In the genomic region with DNA sequence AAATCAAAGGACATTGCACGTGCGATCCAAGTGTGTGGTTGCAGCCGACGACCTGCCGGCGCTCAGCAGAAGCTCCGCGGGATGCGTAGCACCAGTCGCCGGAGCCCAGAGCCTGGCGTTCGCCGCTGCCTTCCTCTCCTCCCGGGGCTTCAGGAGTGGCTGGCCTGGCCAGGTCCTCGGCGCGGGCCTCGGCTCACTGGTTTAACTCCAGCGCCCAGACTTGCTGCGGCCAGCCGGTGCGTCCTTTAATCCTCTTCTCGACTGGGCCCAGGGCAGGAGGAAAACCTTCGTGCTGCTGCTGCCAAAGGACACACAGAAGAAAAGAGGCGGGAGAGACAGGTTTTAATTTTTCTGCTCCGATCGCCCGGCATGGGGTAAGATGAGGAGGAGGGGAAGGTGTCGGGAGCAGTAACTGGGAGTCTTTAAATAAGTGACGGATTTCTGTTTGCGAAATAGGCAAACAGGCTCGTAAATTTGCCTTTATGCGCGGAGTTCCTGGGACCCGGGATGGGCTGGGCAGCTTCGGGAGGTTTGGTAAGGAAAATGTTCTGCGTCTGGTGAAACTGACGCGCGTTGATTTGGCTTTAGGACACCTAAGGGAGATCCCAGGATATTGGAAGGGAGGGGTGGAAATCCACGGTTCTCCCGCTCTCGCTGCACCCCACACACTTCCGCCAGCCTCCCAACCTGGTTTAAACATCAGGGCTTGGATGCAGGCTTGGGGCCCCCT, we compare ENCODE assay signal across 13 cellular contexts. TPM values are rescaled to one million over a fixed set of nuclear protein-coding genes. Genes with fewer than 3 reads are reported as not detected.
A peak's percentile ranks its signal among the peaks of the same experiment; 100 is the strongest.
DNase-seq lines count a peak whose midpoint lies in the region; ATAC-seq, FAIRE-seq and TF ChIP-seq lines count a peak whose summit lies in the region.
"Had no signal": no experiment of that assay in that cellular context is flagged by ENCODE, and none has a peak within 500 bp of the region (broad histone marks: within the 10 kb centered on the region; RNA-seq: fewer than 3 reads in every experiment).

No MANE protein-coding gene starts in this region.

- no peak for DNase-seq in activated naive CD4-positive, alpha-beta T cell treated with anti-CD3 and anti-CD28 coated beads for 36 hours
- DNase-seq in activated naive CD4-positive, alpha-beta T cell treated with anti-CD3 and anti-CD28 coated beads, Interleukin-2, amount 50 U/mL, for 16 hours: no peak
- no peak for DNase-seq in activated CD8-positive, alpha-beta T cell treated with anti-CD3 and anti-CD28 coated beads, Interleukin-2, amount 10 ng/mL, durations not matched to agents 7 days and 5 days
- peak; percentile 75 for DNase-seq in kidney
- no peak for DNase-seq in stimulated activated naive CD8-positive, alpha-beta T cell treated with anti-CD3 and anti-CD28 coated beads, Interleukin-15, amount 100 ng/mL, for 72 hours
- no peak for DNase-seq in foreskin melanocyte
- DNase-seq in stimulated activated naive CD4-positive, alpha-beta T cell treated with Interleukin-2 at 50 U/mL for 16 hours (lab: John Stamatoyannopoulos, UW): no peak
- DNase-seq in PC-3: no peak
- DNase-seq: effector CD8-positive, alpha-beta T cell; NCI-H510A had no signal

- H3F3A ChIP-seq in PC-3 (ENCODE audit: low read length, unreplicated experiment): no peaks in the 10 kb centered on the region

- H3K36me3 ChIP-seq in kidney (ENCODE audit: control insufficient read depth in 1 of 2, insufficient read depth in 2 of 2, low read length in 2 of 2) (no peaks in the 10 kb centered on the region), PC-3 (ENCODE audit: low read depth, low read length) (no peaks in the 10 kb centered on the region)
- H3K36me3 ChIP-seq: pancreas had no signal

- H3K9me2 ChIP-seq in PC-3 (replicated peaks; ENCODE audit: low read length): no peaks in the 10 kb centered on the region

- H3K79me2 ChIP-seq in PC-3 (ENCODE audit: low read length): no peaks in the 10 kb centered on the region

- H2AFZ ChIP-seq in PC-3 (ENCODE audit: low read length): no peak overlapping the region

- no peak for FAIRE-seq in kidney (lab: Jason Lieb, UNC)
- FAIRE-seq: pancreas had no signal

- H3K27me3 ChIP-seq in PC-3 (ENCODE audit: low read length): peaks cover 88% of the 10 kb centered on the region

- H3K36me3 Mint-ChIP-seq in activated naive CD4-positive, alpha-beta T cell treated with anti-CD3 and anti-CD28 coated beads for 36 hours (ENCODE audit: low read depth): no peaks in the 10 kb centered on the region
- peaks cover 2% of the 10 kb centered on the region for H3K36me3 Mint-ChIP-seq in activated CD8-positive, alpha-beta T cell treated with anti-CD3 and anti-CD28 coated beads, Interleukin-2, amount 10 ng/mL, durations not matched to agents 7 days and 5 days (ENCODE audit: low read depth)

- H3K27ac ChIP-seq in kidney (ENCODE audit: low read depth in 2 of 2, low read length in 2 of 2): no peak overlapping the region
- no peak overlapping the region for H3K27ac ChIP-seq in PC-3 (ENCODE audit: low read length)
- H3K27ac ChIP-seq: pancreas had no signal

- BruUV-seq in PC-3 (replicated peaks; lab: Mats Ljungman, UMichigan): no TSS peak

- H3K9me3 ChIP-seq in kidney (ENCODE audit: control insufficient read depth in 1 of 2, low read length in 2 of 2) (no peaks in the 10 kb centered on the region), PC-3 (ENCODE audit: low read length) (no peaks in the 10 kb centered on the region)
- H3K9me3 ChIP-seq: pancreas had no signal

- H3K9ac ChIP-seq in kidney (ENCODE audit: low read length in 2 of 2) (no peak overlapping the region), PC-3 (ENCODE audit: low read length) (no peak overlapping the region)

- no peaks in the 10 kb centered on the region for H4K20me1 ChIP-seq in PC-3 (ENCODE audit: low read length)

- peaks cover 80% of the 10 kb centered on the region for H3K27me3 Mint-ChIP-seq in activated naive CD4-positive, alpha-beta T cell treated with anti-CD3 and anti-CD28 coated beads for 36 hours (ENCODE audit: low read depth)
- H3K27me3 Mint-ChIP-seq in activated CD8-positive, alpha-beta T cell treated with anti-CD3 and anti-CD28 coated beads, Interleukin-2, amount 10 ng/mL, durations not matched to agents 7 days and 5 days (ENCODE audit: low read depth): peaks cover 81% of the 10 kb centered on the region
- peaks cover 92% of the 10 kb centered on the region for H3K27me3 Mint-ChIP-seq in stimulated activated naive CD8-positive, alpha-beta T cell treated with anti-CD3 and anti-CD28 coated beads, Interleukin-15, amount 100 ng/mL, for 72 hours

- CTCF ChIA-PET in activated naive CD4-positive, alpha-beta T cell treated with anti-CD3 and anti-CD28 coated beads for 36 hours (lab: Charles Lee): interaction anchor here (1.1 kb wide), 1 partner anchor 9 kb away, joined by 4 read pairs; no protein-coding TSS in a partner anchor
- CTCF ChIA-PET in activated CD8-positive, alpha-beta T cell treated with anti-CD3 and anti-CD28 coated beads, Interleukin-2, amount 10 ng/mL, durations not matched to agents 7 days and 5 days (lab: Charles Lee): interaction anchor here (0.8 kb wide), 1 partner anchor 8 kb away, joined by 3 read pairs; no protein-coding TSS in a partner anchor
- CTCF ChIA-PET in PC-3 (lab: Charles Lee): no interaction called here

- no peak for ATAC-seq in activated CD8-positive, alpha-beta T cell treated with anti-CD3 and anti-CD28 coated beads, Interleukin-2, amount 10 ng/mL, durations not matched to agents 7 days and 5 days
- no peak for ATAC-seq in stimulated activated naive CD8-positive, alpha-beta T cell treated with anti-CD3 and anti-CD28 coated beads, Interleukin-15, amount 100 ng/mL, for 72 hours
- ATAC-seq in PC-3: no peak
- ATAC-seq: pancreas had no signal

- H3K4me3 Mint-ChIP-seq in activated naive CD4-positive, alpha-beta T cell treated with anti-CD3 and anti-CD28 coated beads for 36 hours: peak overlapping the region; percentile 29
- peak overlapping the region; percentile 42 for H3K4me3 Mint-ChIP-seq in activated CD8-positive, alpha-beta T cell treated with anti-CD3 and anti-CD28 coated beads, Interleukin-2, amount 10 ng/mL, durations not matched to agents 7 days and 5 days
- H3K4me3 Mint-ChIP-seq in stimulated activated naive CD8-positive, alpha-beta T cell treated with anti-CD3 and anti-CD28 coated beads, Interleukin-15, amount 100 ng/mL, for 72 hours: peak overlapping the region; percentile 49 to 78

- intact Hi-C loops in activated naive CD4-positive, alpha-beta T cell treated with anti-CD3 and anti-CD28 coated beads for 36 hours (cut with micrococcal nuclease): no loop called here
- intact Hi-C loops in kidney (cut with DNase I) (no loop called here), PC-3 (cut with micrococcal nuclease) (no loop called here)

- POLR2A ChIA-PET in activated CD8-positive, alpha-beta T cell treated with anti-CD3 and anti-CD28 coated beads, Interleukin-2, amount 10 ng/mL, durations not matched to agents 7 days and 5 days (lab: Charles Lee): no interaction called here
- POLR2A ChIA-PET in PC-3 (lab: Charles Lee; ENCODE audit: unreplicated experiment): no interaction called here

- H3K4me2 ChIP-seq in PC-3 (ENCODE audit: low read length): no peak overlapping the region

- TF ChIP-seq CTCF in kidney (IDR thresholded peaks at IDR 0.05; ENCODE audit: borderline replicate concordance, extremely low read depth, insufficient read depth) (no peak), PC-3 (conservative IDR thresholded peaks at IDR 0.05; ENCODE audit: low read depth, low read length) (no peak)

- H3K4me1 Mint-ChIP-seq in activated naive CD4-positive, alpha-beta T cell treated with anti-CD3 and anti-CD28 coated beads for 36 hours (ENCODE audit: low read depth): peaks cover 64% of the 10 kb centered on the region
- H3K4me1 Mint-ChIP-seq in activated CD8-positive, alpha-beta T cell treated with anti-CD3 and anti-CD28 coated beads, Interleukin-2, amount 10 ng/mL, durations not matched to agents 7 days and 5 days (ENCODE audit: low read depth): peaks cover 30% of the 10 kb centered on the region
- peaks cover 72% of the 10 kb centered on the region for H3K4me1 Mint-ChIP-seq in stimulated activated naive CD8-positive, alpha-beta T cell treated with anti-CD3 and anti-CD28 coated beads, Interleukin-15, amount 100 ng/mL, for 72 hours

- H3K4me1 ChIP-seq in kidney (ENCODE audit: control insufficient read depth in 1 of 2, insufficient read depth in 1 of 2, low read depth in 1 of 2, low read length in 2 of 2) (peaks cover 4 to 22% of the 10 kb centered on the region in 2 donors), PC-3 (ENCODE audit: insufficient read depth, low read length) (no peaks in the 10 kb centered on the region)

- H3K4me3 ChIP-seq in kidney (ENCODE audit: low read length in 2 of 2) (no peak overlapping the region), PC-3 (ENCODE audit: low read length) (no peak overlapping the region)
- H3K4me3 ChIP-seq: pancreas had no signal

- H3K9me3 Mint-ChIP-seq in activated naive CD4-positive, alpha-beta T cell treated with anti-CD3 and anti-CD28 coated beads for 36 hours: no peaks in the 10 kb centered on the region
- no peaks in the 10 kb centered on the region for H3K9me3 Mint-ChIP-seq in activated CD8-positive, alpha-beta T cell treated with anti-CD3 and anti-CD28 coated beads, Interleukin-2, amount 10 ng/mL, durations not matched to agents 7 days and 5 days (ENCODE audit: insufficient read depth)
- H3K9me3 Mint-ChIP-seq in stimulated activated naive CD8-positive, alpha-beta T cell treated with anti-CD3 and anti-CD28 coated beads, Interleukin-15, amount 100 ng/mL, for 72 hours: no peaks in the 10 kb centered on the region

- H3K27ac Mint-ChIP-seq in activated naive CD4-positive, alpha-beta T cell treated with anti-CD3 and anti-CD28 coated beads for 36 hours: peak overlapping the region; percentile 52
- peak overlapping the region; percentile 61 for H3K27ac Mint-ChIP-seq in activated CD8-positive, alpha-beta T cell treated with anti-CD3 and anti-CD28 coated beads, Interleukin-2, amount 10 ng/mL, durations not matched to agents 7 days and 5 days
- H3K27ac Mint-ChIP-seq in stimulated activated naive CD8-positive, alpha-beta T cell treated with anti-CD3 and anti-CD28 coated beads, Interleukin-15, amount 100 ng/mL, for 72 hours: no peak overlapping the region

RNA-seq across cellular contexts. Expression of a gene that starts 2.2 kb away (rescaled TPM):
- total RNA-seq in activated naive CD4-positive, alpha-beta T cell treated with anti-CD3 and anti-CD28 coated beads for 36 hours: not detected
- total RNA-seq in activated CD8-positive, alpha-beta T cell treated with anti-CD3 and anti-CD28 coated beads, Interleukin-2, amount 10 ng/mL, durations not matched to agents 7 days and 5 days: not detected
- total RNA-seq in kidney: not detected
- polyA plus RNA-seq in kidney (ENCODE audit: insufficient read depth, low read depth, low replicate concordance): not detected
- not detected in 2 replicates for total RNA-seq in PC-3 (2014; rRNA removed)
- total RNA-seq: T-helper 1 cell treated with Interleukin-12 subunit alpha and Interleukin-12 subunit beta and Interleukin-4 antibody, amounts not matched to agents 30 ng/mL and 1 ng/mL, for 36 hours had no signal
- polyA plus RNA-seq: BJ, pancreas had no signal

RNA-seq across cellular contexts. Expression of a gene that starts 30.0 kb away (rescaled TPM):
- 10 to 100 TPM; 29.3 to 30.3 TPM for total RNA-seq in activated naive CD4-positive, alpha-beta T cell treated with anti-CD3 and anti-CD28 coated beads for 36 hours
- total RNA-seq in activated CD8-positive, alpha-beta T cell treated with anti-CD3 and anti-CD28 coated beads, Interleukin-2, amount 10 ng/mL, durations not matched to agents 7 days and 5 days: 10 to 100 TPM; 40.0 to 40.4 TPM
- total RNA-seq in kidney (33.0 TPM), PC-3 (2014; rRNA removed) (17.2 and 36.0 TPM in 2 replicates)
- polyA plus RNA-seq in kidney (ENCODE audit: insufficient read depth, low read depth, low replicate concordance): 30.7 TPM

Comparison
In these comparisons a context has a peak if more than half of its experiments do, and no peak if none do; other contexts are left out.
1. H3K27ac Mint-ChIP-seq: peak in activated naive CD4-positive, alpha-beta T cell treated with anti-CD3 and anti-CD28 coated beads for 36 hours (single experiment) and activated CD8-positive, alpha-beta T cell treated with anti-CD3 and anti-CD28 coated beads, Interleukin-2, amount 10 ng/mL, durations not matched to agents 7 days and 5 days (single experiment); none in stimulated activated naive CD8-positive, alpha-beta T cell treated with anti-CD3 and anti-CD28 coated beads, Interleukin-15, amount 100 ng/mL, for 72 hours (0 of 2).
2. Peak in every context shown above with its lines, with median percentiles within 50 percentile points of each other: H3K4me3 Mint-ChIP-seq.